ENCODE assay signal across 13 cellular contexts in the genomic region with DNA sequence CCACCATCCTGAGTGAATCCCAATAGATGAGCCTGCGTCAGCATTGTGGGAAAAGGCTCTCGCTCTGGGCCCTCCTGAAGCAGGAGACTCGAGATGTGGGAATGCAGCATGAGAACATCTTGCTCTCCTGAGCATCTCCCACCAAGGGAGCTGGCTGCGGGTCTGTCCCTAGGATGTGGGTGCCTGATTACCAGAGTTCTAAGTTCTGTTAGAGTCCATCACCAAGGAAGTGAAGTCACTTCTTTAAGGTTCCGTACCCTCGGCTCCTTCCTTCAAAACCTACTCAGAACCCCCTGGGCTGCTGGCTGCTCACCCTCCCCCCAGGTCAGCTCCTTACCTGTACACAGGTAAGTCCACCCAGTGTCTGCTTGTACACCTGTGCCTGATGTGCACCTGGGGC.
"Had no signal": no experiment of that assay in that cellular context is flagged by ENCODE, and none has a peak within 500 bp of the region (broad histone marks: within the 10 kb centered on the region; RNA-seq: fewer than 3 reads in every experiment).

No MANE protein-coding gene starts in this region.

- DNase-seq: activated CD4-positive, alpha-beta T cell treated with anti-CD3 and anti-CD28 coated beads, Interleukin-2, amount 10 ng/mL, durations not matched to agents 24 days and 14 days; activated CD4-positive, CD25-positive, alpha-beta regulatory T cell; activated naive CD4-positive, alpha-beta T cell treated with anti-CD3 and anti-CD28 coated beads, Interleukin-2, amount 10 ng/mL, durations not matched to agents 7 days and 5 days; erythroblast; kidney; left lung; mammary epithelial cell; stimulated activated CD4-positive, alpha-beta T cell treated with anti-CD3 and anti-CD28 coated beads, Interleukin-12 subunit alpha, Interleukin-12 subunit beta, amount 100 ng/mL, for 4 hours; stimulated activated CD4-positive, alpha-beta T cell treated with anti-CD3 and anti-CD28 coated beads, Interleukin-2, amount 100 ng/mL, for 24 hours had no signal

- H3K4me3 Mint-ChIP-seq: activated CD4-positive, alpha-beta T cell treated with anti-CD3 and anti-CD28 coated beads, Interleukin-2, amount 10 ng/mL, durations not matched to agents 24 days and 14 days; activated naive CD4-positive, alpha-beta T cell treated with anti-CD3 and anti-CD28 coated beads, Interleukin-2, amount 10 ng/mL, durations not matched to agents 7 days and 5 days; T-helper 2 cell treated with Interferon-gamma antibody and Interleukin-4, amounts not matched to agents 5 μg/mL and 100 μg/mL, for 36 hours had no signal

- H3K27ac Mint-ChIP-seq: activated CD4-positive, alpha-beta T cell treated with anti-CD3 and anti-CD28 coated beads, Interleukin-2, amount 10 ng/mL, durations not matched to agents 24 days and 14 days; activated naive CD4-positive, alpha-beta T cell treated with anti-CD3 and anti-CD28 coated beads, Interleukin-2, amount 10 ng/mL, durations not matched to agents 7 days and 5 days; T-helper 2 cell treated with Interferon-gamma antibody and Interleukin-4, amounts not matched to agents 5 μg/mL and 100 μg/mL, for 36 hours had no signal

- H3K9ac ChIP-seq: parathyroid adenoma had no signal

- H3K27ac ChIP-seq: ascending aorta, breast epithelium, left lung, parathyroid adenoma had no signal

- H3K4me1 ChIP-seq: ascending aorta, breast epithelium, left lung, parathyroid adenoma had no signal

- H2AFZ ChIP-seq: parathyroid adenoma had no signal

- H3K36me3 Mint-ChIP-seq: activated naive CD4-positive, alpha-beta T cell treated with anti-CD3 and anti-CD28 coated beads, Interleukin-2, amount 10 ng/mL, durations not matched to agents 7 days and 5 days had no signal

- H3K9me3 Mint-ChIP-seq: activated CD4-positive, alpha-beta T cell treated with anti-CD3 and anti-CD28 coated beads, Interleukin-2, amount 10 ng/mL, durations not matched to agents 24 days and 14 days; activated naive CD4-positive, alpha-beta T cell treated with anti-CD3 and anti-CD28 coated beads, Interleukin-2, amount 10 ng/mL, durations not matched to agents 7 days and 5 days; T-helper 2 cell treated with Interferon-gamma antibody and Interleukin-4, amounts not matched to agents 5 μg/mL and 100 μg/mL, for 36 hours had no signal

- H3K9me3 ChIP-seq: ascending aorta, breast epithelium, left lung had no signal

- H3K79me2 ChIP-seq: parathyroid adenoma had no signal

- H3K4me3 ChIP-seq: ascending aorta, breast epithelium, left lung had no signal

- H3K36me3 ChIP-seq: ascending aorta, breast epithelium, left lung had no signal
